ENCODE assay signal across 8 cellular contexts in genomic region chr7:101814081-101814995, GRCh38. TPM values are rescaled to one million over a fixed set of nuclear protein-coding genes. Genes with fewer than 3 reads are reported as not detected.
DNase-seq lines count a peak whose midpoint lies in the region; ATAC-seq and TF ChIP-seq lines count a peak whose summit lies in the region.

No MANE protein-coding gene starts in this region.

- DNase-seq in GF-D8 (lab: John Stamatoyannopoulos, UW) (peak; percentile 52), HT-29 (ENCODE audit: low spot score) (peak; percentile 71), SJCRH30 (peak; percentile 65 to 78), Right ventricle myocardium superior (peak; percentile 78), osteocyte (ENCODE audit: extremely low spot score, unreplicated experiment) (no peak), NCI-H1048 (lab: John Stamatoyannopoulos, UW) (no peak)

- H3K36me3 Mint-ChIP-seq in activated naive CD8-positive, alpha-beta T cell, result no peaks in the 10 kb centered on the region
- H3K36me3 Mint-ChIP-seq in osteocyte (ENCODE audit: unreplicated experiment), result no peaks in the 10 kb centered on the region

- intact Hi-C loops in Right ventricle myocardium superior (cut with DNase I), result loop anchor here (2.0 to 10.0 kb wide), 2 partner anchors 126 to 420 kb away; no protein-coding TSS in a partner anchor

- WGBS in urinary bladder, result under 1% methylated on average over 74 of the region's 74 CpGs

- no peaks in the 10 kb centered on the region for H3K9me3 ChIP-seq in SJCRH30 (replicated peaks)

- peaks cover 9% of the 10 kb centered on the region for H3K4me1 ChIP-seq in SJCRH30
- no peaks in the 10 kb centered on the region for H3K4me1 ChIP-seq in urinary bladder (ENCODE audit: insufficient read depth)

- H3K4me3 ChIP-seq in SJCRH30 (peak overlapping the region; percentile 77), urinary bladder (ENCODE audit: low read depth, low read length) (peak overlapping the region; percentile 99)

- H3K27me3 Mint-ChIP-seq in activated naive CD8-positive, alpha-beta T cell, result no peaks in the 10 kb centered on the region
- H3K27me3 Mint-ChIP-seq in osteocyte (ENCODE audit: unreplicated experiment), result peaks cover 22% of the 10 kb centered on the region

- H3K36me3 ChIP-seq in SJCRH30 (no peaks in the 10 kb centered on the region), urinary bladder (ENCODE audit: insufficient read depth) (no peaks in the 10 kb centered on the region)

- peak overlapping the region; percentile 95 for H3K4me3 Mint-ChIP-seq in activated naive CD8-positive, alpha-beta T cell
- H3K4me3 Mint-ChIP-seq in osteocyte (ENCODE audit: unreplicated experiment), result peak overlapping the region; percentile 79

- H3K4me1 Mint-ChIP-seq in activated naive CD8-positive, alpha-beta T cell (ENCODE audit: low read depth), result peaks cover 23% of the 10 kb centered on the region
- H3K4me1 Mint-ChIP-seq in osteocyte (ENCODE audit: unreplicated experiment), result peaks cover 23% of the 10 kb centered on the region

- H3K9me3 Mint-ChIP-seq in activated naive CD8-positive, alpha-beta T cell (ENCODE audit: low read depth), result no peaks in the 10 kb centered on the region
- no peaks in the 10 kb centered on the region for H3K9me3 Mint-ChIP-seq in osteocyte (ENCODE audit: unreplicated experiment)

- H3K27ac ChIP-seq in SJCRH30, result no peak overlapping the region
- no peak overlapping the region for H3K27ac ChIP-seq in urinary bladder (ENCODE audit: low read depth)

- peak; percentile 87 for ATAC-seq in Right ventricle myocardium superior (ENCODE audit: poor library complexity)

- peak; percentile 71 for TF ChIP-seq CTCF in osteocyte (IDR thresholded peaks at IDR 0.05)

- H3K27ac Mint-ChIP-seq in activated naive CD8-positive, alpha-beta T cell, result peak overlapping the region; percentile 92
- peak overlapping the region; percentile 6 for H3K27ac Mint-ChIP-seq in osteocyte (ENCODE audit: unreplicated experiment)

- no peaks in the 10 kb centered on the region for H3K27me3 ChIP-seq in SJCRH30

RNA-seq across cellular contexts. Expression of gene CUX1, which starts 3.1 kb away (rescaled TPM):
- 41.9 and 48.3 TPM in 2 replicates for total RNA-seq in HT-29 (2014; rRNA removed; shearing (Covaris generic))
- 24.2 and 29.1 TPM in 2 replicates for total RNA-seq in SJCRH30 (2014; rRNA removed; shearing (Covaris generic))
- 97.4 TPM for total RNA-seq in Right ventricle myocardium superior
- 87.1 and 89.1 TPM in 2 replicates for total RNA-seq in osteocyte
- 59.7 TPM for total RNA-seq in urinary bladder
- polyA plus RNA-seq in urinary bladder, result 63.5 TPM

Comparison
In these comparisons a context has a peak if more than half of its experiments do, and no peak if none do; other contexts are left out.
1. DNase-seq: peak in GF-D8 (single experiment), HT-29 (single experiment), SJCRH30 (2 of 2) and Right ventricle myocardium superior (single experiment); none in osteocyte (single experiment) and NCI-H1048 (single experiment).